8 cellular contexts compared by ENCODE assay signal in the genomic region with DNA sequence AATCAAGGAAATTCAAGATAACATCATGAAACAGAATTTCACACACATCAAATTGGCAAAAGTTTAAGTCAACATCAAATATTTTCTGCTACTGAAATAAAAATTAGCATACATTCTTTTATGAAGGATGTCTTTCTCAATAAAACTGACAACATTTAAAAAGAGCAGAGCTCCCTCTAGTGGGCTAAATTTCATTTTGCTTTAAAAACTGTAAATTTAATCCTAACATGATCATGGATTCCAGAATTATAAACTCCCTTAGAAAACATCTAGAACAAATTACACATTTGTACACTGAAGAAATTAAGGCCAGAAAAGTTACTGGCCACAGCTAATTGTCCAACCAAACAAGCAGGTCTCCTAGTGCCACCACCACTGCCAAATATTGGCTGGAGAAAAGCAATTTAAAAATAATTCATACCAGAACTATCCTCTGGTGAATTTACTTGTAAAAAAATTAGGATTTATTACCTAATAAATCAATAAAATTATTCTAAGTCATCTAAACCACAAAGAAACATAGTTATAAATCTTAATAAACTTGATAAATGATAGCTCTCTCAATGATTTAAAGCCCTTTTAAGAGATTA. TPM values are rescaled to one million over a fixed set of nuclear protein-coding genes. Genes with fewer than 3 reads are reported as not detected.
A peak's percentile ranks its signal among the peaks of the same experiment; 100 is the strongest.
DNase-seq lines count a peak whose midpoint lies in the region; ATAC-seq and TF ChIP-seq lines count a peak whose summit lies in the region.

No MANE protein-coding gene starts in this region.

- H3K9me3 ChIP-seq in uterus = no peaks in the 10 kb centered on the region

- in situ Hi-C loops in SK-MEL-5 (cut with HindIII; ENCODE audit: low pct_unique_long_range_greater_than_20kb, low sequenced_read_pairs) = no loop called here

- TF ChIP-seq CTCF in AG10803 (conservative IDR thresholded peaks at IDR 0.05; ENCODE audit: low read length) = peak; percentile 69
- peak; percentile 37 for TF ChIP-seq CTCF in GM12873 (IDR thresholded peaks at IDR 0.05; ENCODE audit: insufficient read depth, low read depth, low read length, missing control alignments)
- peak; percentile 19 to 36 (median 21) for TF ChIP-seq CTCF in uterus (IDR thresholded peaks at IDR 0.05)

- H3K36me3 ChIP-seq in uterus = no peaks in the 10 kb centered on the region

- no peaks in the 10 kb centered on the region for H3K4me1 ChIP-seq in uterus

- no peaks in the 10 kb centered on the region for H3K27me3 ChIP-seq in uterus

- H3K4me3 ChIP-seq in AG10803 (ENCODE audit: low read length) (no peak overlapping the region), uterus (no peak overlapping the region)

- no peak for ATAC-seq in HG03108 (IDR thresholded peaks at IDR 0.05; ENCODE audit: unreplicated experiment)

- DNase-seq in AG10803 (ENCODE audit: low read depth) = peak; percentile 36
- DNase-seq in SK-MEL-5 (ENCODE audit: low read depth, low spot score) = peak; percentile 67
- DNase-seq in globus pallidus (ENCODE audit: low spot score) = peak; percentile 30
- DNase-seq in uterus = no peak
- DNase-seq in stimulated activated CD4-positive, alpha-beta T cell treated with anti-CD3 and anti-CD28 coated beads, Interleukin-4, amount 100 ng/mL, for 4 hours = no peak
- DNase-seq in posterior vena cava (ENCODE audit: low spot score) = no peak

- intact Hi-C loops in uterus (cut with DNase I; ENCODE audit: low total_unique reads) (no loop called here), posterior vena cava (cut with DNase I) (loop anchor here in 1 of 2 donors (10.0 kb wide), 2 partner anchors 604 to 854 kb away; no protein-coding TSS in a partner anchor)

- TF ChIP-seq POLR2A in uterus (IDR thresholded peaks at IDR 0.05) = no peak

- no peak overlapping the region for H3K27ac ChIP-seq in uterus

RNA-seq across cellular contexts. Expression of gene DEPDC1B, which starts 31.2 kb away (rescaled TPM):
- 18.8 and 21.5 TPM in 2 replicates for total RNA-seq in SK-MEL-5 (2014; rRNA removed; shearing (Covaris generic))
- 15.9 and 29.9 TPM in 2 replicates for polyA plus RNA-seq in SK-MEL-5 (2015; cell fraction: cytosol; rRNA removed)
- polyA plus RNA-seq in SK-MEL-5 (2015; cell fraction: nucleus; rRNA removed) = 17.1 and 18.3 TPM in 2 replicates
- total RNA-seq in uterus (1 to 10 TPM in 1 of 4 donors, not detected in 3; 8.2 TPM), posterior vena cava (under 1 TPM; 0.37 to 0.67 TPM)

Comparison
In these comparisons a context has a peak if more than half of its experiments do, and no peak if none do; other contexts are left out.
1. DNase-seq: peak in AG10803 (single experiment), SK-MEL-5 (single experiment) and globus pallidus (single experiment); none in uterus (0 of 2), stimulated activated CD4-positive, alpha-beta T cell treated with anti-CD3 and anti-CD28 coated beads, Interleukin-4, amount 100 ng/mL, for 4 hours (0 of 2) and posterior vena cava (single experiment).
2. Peak in every context shown above with its lines, with median percentiles within 50 percentile points of each other: CTCF ChIP-seq.